Comparison of ENCODE assay signal across 21 cellular contexts in genomic region chr10:6795571-6795970, GRCh38.
"Had no signal": no experiment of that assay in that cellular context is flagged by ENCODE, and none has a peak within 500 bp of the region (broad histone marks: within the 10 kb centered on the region; RNA-seq: fewer than 3 reads in every experiment).

No MANE protein-coding gene starts in this region.

- H3K9me3 Mint-ChIP-seq: activated B cell treated with CpG ODN at 0.5 μM for 24 hours; activated CD4-positive, alpha-beta T cell treated with anti-CD3 and anti-CD28 coated beads, Interleukin-2, amount 10 ng/mL, durations not matched to agents 24 days and 14 days; activated CD8-positive, alpha-beta T cell treated with anti-CD3 and anti-CD28 coated beads for 36 hours; activated naive CD8-positive, alpha-beta T cell treated with anti-CD3 and anti-CD28 coated beads, Interleukin-2, amount 10 ng/mL, durations not matched to agents 7 days and 5 days; activated T-cell treated with anti-CD3 and anti-CD28 coated beads, Interleukin-2, amount 50 U/mL, for 24 hours; activated T-helper 2 cell treated with anti-CD3 and anti-CD28 coated beads, Interferon-gamma antibody, Interleukin-2, Interleukin-4, amounts not matched to agents 10 μg/mL and 5 μg/mL and 100 μg/mL, durations not matched to agents 14 hours and 24 hours and 36 hours; immature natural killer cell; memory B cell; naive thymus-derived CD8-positive, alpha-beta T cell; stimulated activated effector memory CD8-positive, alpha-beta T cell treated with anti-CD3 and anti-CD28 coated beads, Interleukin-12 subunit alpha, Interleukin-12 subunit beta, amount 100 ng/mL, for 72 hours had no signal

- ATAC-seq: activated CD8-positive, alpha-beta T cell treated with anti-CD3 and anti-CD28 coated beads for 36 hours; naive thymus-derived CD8-positive, alpha-beta T cell; pancreas; right lobe of liver; stimulated activated effector memory CD8-positive, alpha-beta T cell treated with anti-CD3 and anti-CD28 coated beads, Interleukin-12 subunit alpha, Interleukin-12 subunit beta, amount 100 ng/mL, for 72 hours had no signal

- H3K36me3 ChIP-seq: left ventricle myocardium inferior, pancreas, right lobe of liver, stomach, thoracic aorta, upper lobe of left lung had no signal

- H3K27me3 ChIP-seq: pancreas, right lobe of liver, upper lobe of left lung had no signal

- H3K4me1 Mint-ChIP-seq: activated B cell treated with CpG ODN at 0.5 μM for 24 hours; activated CD4-positive, alpha-beta T cell treated with anti-CD3 and anti-CD28 coated beads, Interleukin-2, amount 10 ng/mL, durations not matched to agents 24 days and 14 days; activated naive CD8-positive, alpha-beta T cell treated with anti-CD3 and anti-CD28 coated beads, Interleukin-2, amount 10 ng/mL, durations not matched to agents 7 days and 5 days; immature natural killer cell; memory B cell; naive thymus-derived CD8-positive, alpha-beta T cell; stimulated activated effector memory CD8-positive, alpha-beta T cell treated with anti-CD3 and anti-CD28 coated beads, Interleukin-12 subunit alpha, Interleukin-12 subunit beta, amount 100 ng/mL, for 72 hours had no signal

- H3K27ac ChIP-seq: left ventricle myocardium inferior, pancreas, right lobe of liver, stomach, thoracic aorta, upper lobe of left lung had no signal

- DNase-seq: activated B cell treated with CpG ODN at 0.5 μM for 24 hours; activated CD8-positive, alpha-beta T cell treated with anti-CD3 and anti-CD28 coated beads for 36 hours; activated naive CD4-positive, alpha-beta T cell treated with Interleukin-2 at 50 U/mL for 16 hours; activated naive CD8-positive, alpha-beta T cell treated with anti-CD3 and anti-CD28 coated beads, Interleukin-2, amount 10 ng/mL, durations not matched to agents 7 days and 5 days; activated T-cell treated with anti-CD3 and anti-CD28 coated beads, Interleukin-2, amount 50 U/mL, for 24 hours; dermis blood vessel endothelial cell; effector memory CD4-positive, alpha-beta T cell; immature natural killer cell; kidney glomerular epithelial cell; left ventricle myocardium inferior; naive thymus-derived CD8-positive, alpha-beta T cell; pancreas; right lobe of liver; stimulated activated CD4-positive, alpha-beta T cell treated with anti-CD3 and anti-CD28 coated beads, Interleukin-4, amount 100 ng/mL, for 24 hours; stomach; upper lobe of left lung had no signal

- H3K4me1 ChIP-seq: left ventricle myocardium inferior, pancreas, right lobe of liver, stomach, upper lobe of left lung had no signal

- H3K9me3 ChIP-seq: left ventricle myocardium inferior, pancreas, right lobe of liver, stomach, thoracic aorta, upper lobe of left lung had no signal

- H3K4me3 ChIP-seq: left ventricle myocardium inferior, pancreas, right lobe of liver, stomach, thoracic aorta, upper lobe of left lung had no signal

- H3K36me3 Mint-ChIP-seq: immature natural killer cell; memory B cell; naive thymus-derived CD8-positive, alpha-beta T cell; stimulated activated effector memory CD8-positive, alpha-beta T cell treated with anti-CD3 and anti-CD28 coated beads, Interleukin-12 subunit alpha, Interleukin-12 subunit beta, amount 100 ng/mL, for 72 hours had no signal

- H3K27ac Mint-ChIP-seq: activated B cell treated with CpG ODN at 0.5 μM for 24 hours; activated CD4-positive, alpha-beta T cell treated with anti-CD3 and anti-CD28 coated beads, Interleukin-2, amount 10 ng/mL, durations not matched to agents 24 days and 14 days; activated CD8-positive, alpha-beta T cell treated with anti-CD3 and anti-CD28 coated beads for 36 hours; activated naive CD8-positive, alpha-beta T cell treated with anti-CD3 and anti-CD28 coated beads, Interleukin-2, amount 10 ng/mL, durations not matched to agents 7 days and 5 days; activated T-cell treated with anti-CD3 and anti-CD28 coated beads, Interleukin-2, amount 50 U/mL, for 24 hours; activated T-helper 2 cell treated with anti-CD3 and anti-CD28 coated beads, Interferon-gamma antibody, Interleukin-2, Interleukin-4, amounts not matched to agents 10 μg/mL and 5 μg/mL and 100 μg/mL, durations not matched to agents 14 hours and 24 hours and 36 hours; memory B cell; naive thymus-derived CD8-positive, alpha-beta T cell; stimulated activated effector memory CD8-positive, alpha-beta T cell treated with anti-CD3 and anti-CD28 coated beads, Interleukin-12 subunit alpha, Interleukin-12 subunit beta, amount 100 ng/mL, for 72 hours had no signal

- H3K4me3 Mint-ChIP-seq: activated B cell treated with CpG ODN at 0.5 μM for 24 hours; activated CD4-positive, alpha-beta T cell treated with anti-CD3 and anti-CD28 coated beads, Interleukin-2, amount 10 ng/mL, durations not matched to agents 24 days and 14 days; activated CD8-positive, alpha-beta T cell treated with anti-CD3 and anti-CD28 coated beads for 36 hours; activated naive CD8-positive, alpha-beta T cell treated with anti-CD3 and anti-CD28 coated beads, Interleukin-2, amount 10 ng/mL, durations not matched to agents 7 days and 5 days; activated T-cell treated with anti-CD3 and anti-CD28 coated beads, Interleukin-2, amount 50 U/mL, for 24 hours; immature natural killer cell; memory B cell; naive thymus-derived CD8-positive, alpha-beta T cell; stimulated activated effector memory CD8-positive, alpha-beta T cell treated with anti-CD3 and anti-CD28 coated beads, Interleukin-12 subunit alpha, Interleukin-12 subunit beta, amount 100 ng/mL, for 72 hours had no signal
